Comparison of ENCODE assay signal across 8 cellular contexts in the genomic region with DNA sequence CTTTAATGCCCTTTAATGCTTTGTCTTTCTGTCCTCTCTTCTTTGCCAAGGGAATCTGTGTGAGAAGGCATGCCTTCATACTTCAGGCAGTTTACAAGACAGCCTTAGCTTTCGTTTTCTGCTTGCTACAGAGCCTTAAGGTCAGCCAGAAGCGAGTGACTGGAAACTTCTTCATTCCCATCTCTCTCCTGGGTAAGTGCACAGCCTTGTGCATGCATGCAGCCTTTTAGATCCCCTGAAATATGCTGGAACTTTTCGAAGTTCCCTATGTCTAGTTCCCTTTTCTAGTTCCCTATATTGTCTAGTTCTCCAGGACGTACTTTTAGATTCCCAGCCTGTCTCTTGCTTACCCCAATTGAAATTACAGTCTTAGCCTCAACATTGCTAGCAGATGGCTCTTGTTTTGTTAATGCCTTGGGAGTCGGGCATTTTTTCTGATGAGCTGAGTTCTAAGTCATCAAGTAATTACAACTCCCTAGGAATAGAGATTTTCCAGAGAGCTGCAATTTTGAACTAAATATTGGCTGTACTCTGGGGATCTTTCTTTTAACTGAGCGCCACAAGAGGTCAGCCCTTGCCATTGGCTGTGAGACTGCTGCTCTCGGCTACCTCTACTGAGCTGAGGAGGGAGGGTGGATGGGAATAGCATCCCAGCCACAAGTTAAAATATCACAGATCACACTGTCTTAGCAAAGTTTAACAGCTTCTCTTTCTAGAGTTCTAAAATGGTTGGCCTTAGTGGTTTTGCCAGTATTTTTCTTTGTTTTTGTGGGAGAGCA. TPM values are rescaled to one million over a fixed set of nuclear protein-coding genes. Genes with fewer than 3 reads are reported as not detected.
DNase-seq lines count a peak whose midpoint lies in the region; ATAC-seq lines count a peak whose summit lies in the region.

No MANE protein-coding gene starts in this region.

- H3K4me3 ChIP-seq in CD8-positive, alpha-beta memory T cell (ENCODE audit: low read length) = no peak overlapping the region
- H3K4me3 ChIP-seq in esophagus (ENCODE audit: low read depth in 1 of 2, low read length in 2 of 2) = peak overlapping the region; percentile 13 to 44

- H3K36me3 Mint-ChIP-seq in CD8-positive, alpha-beta memory T cell = no peaks in the 10 kb centered on the region
- no peaks in the 10 kb centered on the region for H3K36me3 Mint-ChIP-seq in T-helper 1 cell treated with Interleukin-12 subunit alpha and Interleukin-12 subunit beta and Interleukin-4 antibody, amounts not matched to agents 30 μg/mL and 1 μg/mL, for 36 hours (ENCODE audit: low read depth)
- no peaks in the 10 kb centered on the region for H3K36me3 Mint-ChIP-seq in naive thymus-derived CD8-positive, alpha-beta T cell

- DNase-seq in CD8-positive, alpha-beta memory T cell = no peak
- peak in 1 of 10 donors; percentile 2 for DNase-seq in naive thymus-derived CD8-positive, alpha-beta T cell
- DNase-seq in activated gamma-delta T cell treated with Interleukin-2 at 50 U/mL for 16 hours (no peak), SW480 (ENCODE audit: low spot score) (no peak), occipital lobe (lab: John Stamatoyannopoulos, UW) (no peak)

- peak overlapping the region in 6 of 7 donors; percentile 55 to 84 (median 76) for H3K4me3 Mint-ChIP-seq in CD8-positive, alpha-beta memory T cell
- peak overlapping the region; percentile 79 for H3K4me3 Mint-ChIP-seq in T-helper 1 cell treated with Interleukin-12 subunit alpha and Interleukin-12 subunit beta and Interleukin-4 antibody, amounts not matched to agents 30 μg/mL and 1 μg/mL, for 36 hours
- H3K4me3 Mint-ChIP-seq in naive thymus-derived CD8-positive, alpha-beta T cell = peak overlapping the region; percentile 67 to 86 (median 74)

- H3K36me3 ChIP-seq in CD8-positive, alpha-beta memory T cell (ENCODE audit: insufficient read depth, low read length) = no peaks in the 10 kb centered on the region
- no peaks in the 10 kb centered on the region for H3K36me3 ChIP-seq in esophagus (ENCODE audit: control insufficient read depth in 2 of 2, insufficient read depth in 2 of 2, low read length in 1 of 2)

- no peak overlapping the region for H3K27ac ChIP-seq in CD8-positive, alpha-beta memory T cell (ENCODE audit: low read depth, low read length)
- peak overlapping the region; percentile 53 to 63 for H3K27ac ChIP-seq in esophagus (ENCODE audit: low read depth in 2 of 2, low read length in 1 of 2)

- WGBS in esophagus, 2 donors = 12 to 21% methylated on average over 7 of the region's 7 CpGs

- POLR2A ChIA-PET in CD8-positive, alpha-beta memory T cell (lab: Charles Lee) = interaction anchor here (1.4 kb wide), 1 partner anchor 22 kb away, joined by 5 read pairs; no protein-coding TSS in a partner anchor
- POLR2A ChIA-PET in naive thymus-derived CD8-positive, alpha-beta T cell (lab: Charles Lee) = interaction anchor here (0.6 kb wide), 1 partner anchor 53 kb away, joined by 5 read pairs; no protein-coding TSS in a partner anchor

- H3K9me3 Mint-ChIP-seq in CD8-positive, alpha-beta memory T cell = peaks cover 0 to 6% (median 0%) of the 10 kb centered on the region in 5 donors
- no peaks in the 10 kb centered on the region for H3K9me3 Mint-ChIP-seq in T-helper 1 cell treated with Interleukin-12 subunit alpha and Interleukin-12 subunit beta and Interleukin-4 antibody, amounts not matched to agents 30 μg/mL and 1 μg/mL, for 36 hours
- H3K9me3 Mint-ChIP-seq in naive thymus-derived CD8-positive, alpha-beta T cell = peaks cover 0 to 1% (median 0%) of the 10 kb centered on the region in 9 donors

- H3K27me3 Mint-ChIP-seq in CD8-positive, alpha-beta memory T cell = peaks cover 2 to 7% of the 10 kb centered on the region in 2 donors
- H3K27me3 Mint-ChIP-seq in T-helper 1 cell treated with Interleukin-12 subunit alpha and Interleukin-12 subunit beta and Interleukin-4 antibody, amounts not matched to agents 30 μg/mL and 1 μg/mL, for 36 hours (ENCODE audit: low read depth) = peaks cover 15% of the 10 kb centered on the region
- H3K27me3 Mint-ChIP-seq in naive thymus-derived CD8-positive, alpha-beta T cell = peaks cover 0 to 2% (median 0%) of the 10 kb centered on the region in 5 donors

- peak; percentile 60 for ATAC-seq in GM21619 (IDR thresholded peaks at IDR 0.05; ENCODE audit: unreplicated experiment)
- ATAC-seq in naive thymus-derived CD8-positive, alpha-beta T cell = peak; percentile 47 to 71

- peaks cover 0 to 9% (median 0%) of the 10 kb centered on the region in 3 donors for H3K4me1 Mint-ChIP-seq in CD8-positive, alpha-beta memory T cell
- H3K4me1 Mint-ChIP-seq in T-helper 1 cell treated with Interleukin-12 subunit alpha and Interleukin-12 subunit beta and Interleukin-4 antibody, amounts not matched to agents 30 μg/mL and 1 μg/mL, for 36 hours (ENCODE audit: low read depth) = peaks cover 9% of the 10 kb centered on the region
- H3K4me1 Mint-ChIP-seq in naive thymus-derived CD8-positive, alpha-beta T cell = peaks cover 0 to 8% (median 7%) of the 10 kb centered on the region in 4 donors

- H3K27me3 ChIP-seq in CD8-positive, alpha-beta memory T cell (ENCODE audit: insufficient read depth, low read length, poor library complexity, severe bottlenecking) = no peaks in the 10 kb centered on the region
- H3K27me3 ChIP-seq in esophagus (ENCODE audit: control insufficient read depth in 1 of 2, insufficient read depth in 2 of 2, low read length in 2 of 2) = no peaks in the 10 kb centered on the region

- CTCF ChIA-PET in CD8-positive, alpha-beta memory T cell (lab: Charles Lee) = interaction anchor here (0.9 to 1.5 kb wide), 5 partner anchors 8 to 61 kb away, joined by 3 to 6 read pairs (median 3); no protein-coding TSS in a partner anchor

- H3K9me3 ChIP-seq in CD8-positive, alpha-beta memory T cell (ENCODE audit: low read length) = no peaks in the 10 kb centered on the region
- no peaks in the 10 kb centered on the region for H3K9me3 ChIP-seq in esophagus (ENCODE audit: control insufficient read depth in 2 of 2, insufficient read depth in 1 of 2, low read depth in 1 of 2, low read length in 1 of 2)

- H3K4me1 ChIP-seq in CD8-positive, alpha-beta memory T cell (ENCODE audit: insufficient read depth, low read length) = no peaks in the 10 kb centered on the region
- no peaks in the 10 kb centered on the region for H3K4me1 ChIP-seq in esophagus (ENCODE audit: control insufficient read depth in 2 of 2, insufficient read depth in 2 of 2, low read length in 1 of 2)

- H3K27ac Mint-ChIP-seq in CD8-positive, alpha-beta memory T cell = peak overlapping the region in 2 of 8 donors; percentile 3 to 5
- no peak overlapping the region for H3K27ac Mint-ChIP-seq in T-helper 1 cell treated with Interleukin-12 subunit alpha and Interleukin-12 subunit beta and Interleukin-4 antibody, amounts not matched to agents 30 μg/mL and 1 μg/mL, for 36 hours
- peak overlapping the region in 6 of 10 donors; percentile 14 to 87 (median 48) for H3K27ac Mint-ChIP-seq in naive thymus-derived CD8-positive, alpha-beta T cell

RNA-seq across cellular contexts. Expression of gene PPM1D, which starts 22.7 kb away (rescaled TPM):
- 10 to 100 TPM; 17.8 to 19.0 TPM for total RNA-seq in CD8-positive, alpha-beta memory T cell
- 13.1 TPM for polyA plus RNA-seq in CD8-positive, alpha-beta memory T cell
- 1 to 10 TPM; 3.3 to 5.1 TPM for polyA plus RNA-seq in esophagus
- total RNA-seq in naive thymus-derived CD8-positive, alpha-beta T cell = 10 to 100 TPM; 18.3 to 18.6 TPM
- 10 to 100 TPM in 1 of 3 donors, 1 to 10 TPM in 2; 5.8 to 10.9 (median 6.0) TPM for polyA plus RNA-seq in naive thymus-derived CD8-positive, alpha-beta T cell
- total RNA-seq in occipital lobe = 16.2 TPM

RNA-seq across cellular contexts. Expression of gene APPBP2, which starts 51.3 kb away (rescaled TPM):
- total RNA-seq in CD8-positive, alpha-beta memory T cell = 10 to 100 TPM; 27.7 to 29.5 TPM
- 21.0 TPM for polyA plus RNA-seq in CD8-positive, alpha-beta memory T cell
- polyA plus RNA-seq in esophagus = 1 to 10 TPM; 4.4 to 5.3 TPM
- 10 to 100 TPM; 50.2 to 53.1 TPM for total RNA-seq in naive thymus-derived CD8-positive, alpha-beta T cell
- 10 to 100 TPM; 22.8 to 30.9 (median 28.5) TPM for polyA plus RNA-seq in naive thymus-derived CD8-positive, alpha-beta T cell
- total RNA-seq in occipital lobe = 80.5 TPM
